ENCODE assay signal across 17 cellular contexts in genomic region chr22:24500251-24500820, GRCh38. TPM values are rescaled to one million over a fixed set of nuclear protein-coding genes. Genes with fewer than 3 reads are reported as not detected.
DNase-seq lines count a peak whose midpoint lies in the region; ATAC-seq, FAIRE-seq and TF ChIP-seq lines count a peak whose summit lies in the region.
"Had no signal": no experiment of that assay in that cellular context is flagged by ENCODE, and none has a peak within 500 bp of the region (broad histone marks: within the 10 kb centered on the region; RNA-seq: fewer than 3 reads in every experiment).

No MANE protein-coding gene starts in this region.

- TF ChIP-seq RAD21 in H1 (IDR thresholded peaks at IDR 0.05 in 1 of 2, conservative IDR thresholded peaks at IDR 0.05 in 1 of 2; ENCODE audit: low read depth in 2 of 2, low read length in 2 of 2), result no peak

- WGBS in H1 (ENCODE audit: extremely low coverage in 1 of 2, insufficient coverage in 1 of 2, insufficient read length in 1 of 2, insufficient replicate concordance in 2 of 2, low coverage in 1 of 2, low lambda C conversion rate in 2 of 2, missing lambda C conversion rate in 1 of 2), 2 experiments, result 85% methylated on average over 17 of the region's 17 CpGs; no CpG with 5 or more reads in 1 of the 2 experiments
- WGBS in mesenchymal stem cell, result 86% methylated on average over 17 of the region's 17 CpGs
- WGBS in aorta, 2 donors, result 91 to 93% methylated on average over 17 of the region's 17 CpGs

- peaks cover 6 to 15% (median 10%) of the 10 kb centered on the region in 4 experiments for H3K27me3 ChIP-seq in H1 (replicated peaks in 1 of 4; ENCODE audit: control insufficient read depth in 3 of 4, extremely low read depth in 1 of 4, insufficient read depth in 3 of 4, low read length in 3 of 4)
- peaks cover 11 to 23% of the 10 kb centered on the region in 2 experiments for H3K27me3 ChIP-seq in mesenchymal stem cell (ENCODE audit: control insufficient read depth in 1 of 2, insufficient read depth in 1 of 2, low read length in 2 of 2)
- H3K27me3 ChIP-seq in aorta (ENCODE audit: control insufficient read depth in 1 of 2, insufficient read depth in 2 of 2, low read length in 1 of 2), result no peaks in the 10 kb centered on the region

- no peak overlapping the region for H4K8ac ChIP-seq in H1 (ENCODE audit: extremely low read depth, insufficient read depth, low read length)
- H4K8ac ChIP-seq in mesenchymal stem cell (ENCODE audit: low read length), result no peak overlapping the region

- H3K14ac ChIP-seq in H1 (ENCODE audit: insufficient read length), result no peak overlapping the region
- no peak overlapping the region for H3K14ac ChIP-seq in mesenchymal stem cell (ENCODE audit: low read length in 2 of 2)

- H2BK15ac ChIP-seq in H1 (ENCODE audit: low read length) (no peak overlapping the region), mesenchymal stem cell (ENCODE audit: low read depth, poor library complexity, severe bottlenecking) (peak overlapping the region; percentile 37)

- no peak overlapping the region for H3K23ac ChIP-seq in H1 (ENCODE audit: insufficient read length)
- H3K23ac ChIP-seq in mesenchymal stem cell (ENCODE audit: low read length in 2 of 2), result no peak overlapping the region

- H3K36me3 ChIP-seq in H1 (ENCODE audit: control insufficient read depth in 2 of 4, insufficient read depth in 4 of 4, low read length in 3 of 4) (peaks cover 0 to under 1% (median 0%) of the 10 kb centered on the region in 4 experiments; a peak in 1 of 8 replicates), mesenchymal stem cell (ENCODE audit: control insufficient read depth in 1 of 2, insufficient read depth in 2 of 2, low read depth in 1 of 2, low read length in 2 of 2) (no peaks in the 10 kb centered on the region), aorta (ENCODE audit: control insufficient read depth in 1 of 2, insufficient read depth in 2 of 2, low read length in 1 of 2) (no peaks in the 10 kb centered on the region)

- H2AFZ ChIP-seq in H1 (ENCODE audit: low read length), result no peak overlapping the region
- no peak overlapping the region for H2AFZ ChIP-seq in mesenchymal stem cell (ENCODE audit: low read depth, low read length)

- H4K91ac ChIP-seq in H1 (replicated peaks; ENCODE audit: insufficient read length, low read length) (no peak overlapping the region), mesenchymal stem cell (ENCODE audit: low read length) (no peak overlapping the region)

- H3K18ac ChIP-seq in H1 (ENCODE audit: extremely low read depth, low read length) (no peak overlapping the region; the same call in 1 of the 2 replicates), mesenchymal stem cell (ENCODE audit: low read depth in 1 of 2, low read length in 2 of 2) (no peak overlapping the region)

- no peak for TF ChIP-seq CTCF in H1 (IDR thresholded peaks at IDR 0.05; ENCODE audit: control extremely low read depth in 1 of 3, insufficient read depth in 1 of 3, low read depth in 1 of 3, low read length in 3 of 3)

- H3K9me3 ChIP-seq in H1 (ENCODE audit: insufficient read depth in 2 of 2, low read depth in 1 of 2, low read length in 1 of 2) (peaks cover 0 to 5% of the 10 kb centered on the region in 2 experiments; a peak in 2 of 4 replicates), mesenchymal stem cell (ENCODE audit: control insufficient read depth, low read length) (no peaks in the 10 kb centered on the region), aorta (ENCODE audit: control insufficient read depth, low read length) (no peaks in the 10 kb centered on the region)

- intact Hi-C loops in aorta (cut with DNase I), result loop anchor here in 1 of 2 donors (5.0 kb wide), 1 partner anchor 78 kb away; no protein-coding TSS in a partner anchor

- H3K27ac ChIP-seq in H1 (ENCODE audit: low read depth, low read length) (no peak overlapping the region), mesenchymal stem cell (ENCODE audit: low read length, poor library complexity, severe bottlenecking) (no peak overlapping the region), aorta (ENCODE audit: low read depth in 1 of 2, low read length in 2 of 2) (no peak overlapping the region)
- H3K27ac ChIP-seq: dorsolateral prefrontal cortex had no signal

- H2BK5ac ChIP-seq in H1 (ENCODE audit: low read depth, low read length), result no peak overlapping the region
- no peak overlapping the region for H2BK5ac ChIP-seq in mesenchymal stem cell (ENCODE audit: low read depth, low read length, poor library complexity, severe bottlenecking)

- H3K4me2 ChIP-seq in H1 (ENCODE audit: insufficient read depth in 1 of 2, low read depth in 2 of 2, low read length in 2 of 2), result no peak overlapping the region
- no peak overlapping the region for H3K4me2 ChIP-seq in mesenchymal stem cell (ENCODE audit: low read length, poor library complexity, severe bottlenecking)
- H3K4me2 ChIP-seq: smooth muscle cell had no signal

- CTCF ChIA-PET in H1 (lab: Charles Lee; ENCODE audit: partially characterized antibody), result interaction anchor here (1.3 to 15.1 kb wide), 5 partner anchors 14 to 80 kb away, joined by 3 to 201 read pairs (median 8); partner anchors contain the start of gene ADORA2A

- H2AK5ac ChIP-seq in H1 (ENCODE audit: low read depth, low read length) (no peak overlapping the region), mesenchymal stem cell (ENCODE audit: low read length, severe bottlenecking) (no peak overlapping the region)

- FAIRE-seq in H1 (lab: Jason Lieb, UNC), result no peak

- H3K23me2 ChIP-seq in H1 (ENCODE audit: low read depth, low read length), result no peaks in the 10 kb centered on the region; the same call in 1 of the 2 replicates

- POLR2A ChIA-PET in H1 (lab: Charles Lee; ENCODE audit: partially characterized antibody), result interaction anchor here (0.6 kb wide), 1 partner anchor 10 kb away, joined by 3 read pairs; no protein-coding TSS in a partner anchor

- no peaks in the 10 kb centered on the region for H3K79me1 ChIP-seq in H1 (ENCODE audit: low read depth, low read length)
- no peaks in the 10 kb centered on the region for H3K79me1 ChIP-seq in mesenchymal stem cell (replicated peaks; ENCODE audit: low read length, poor library complexity, severe bottlenecking)

- no peak overlapping the region for H3K4ac ChIP-seq in H1 (replicated peaks; ENCODE audit: insufficient read length, low read depth, low read length)
- H3K4ac ChIP-seq in mesenchymal stem cell (ENCODE audit: low read depth in 1 of 2, low read length in 2 of 2), result peak overlapping the region in 1 of 2 experiments; percentile 13

- no peaks in the 10 kb centered on the region for H3K79me2 ChIP-seq in H1 (ENCODE audit: control insufficient read depth in 1 of 2, insufficient read depth in 2 of 2, low read length in 2 of 2)

- no peak overlapping the region for H2BK120ac ChIP-seq in H1 (replicated peaks; ENCODE audit: low read depth, low read length)
- no peak overlapping the region for H2BK120ac ChIP-seq in mesenchymal stem cell (ENCODE audit: low read depth, low read length)

- H4K5ac ChIP-seq in H1 (ENCODE audit: insufficient read length, low read depth, low read length), result no peak overlapping the region

- H2BK12ac ChIP-seq in H1 (ENCODE audit: low read depth, low read length) (no peak overlapping the region), mesenchymal stem cell (ENCODE audit: low read length in 2 of 2) (peak overlapping the region in 1 of 2 experiments; percentile 47)

- no peak overlapping the region; a peak in 1 of 7 replicates for H3K9ac ChIP-seq in H1 (replicated peaks in 1 of 4; ENCODE audit: extremely low read depth in 1 of 4, low read depth in 3 of 4, low read length in 3 of 4)
- no peak overlapping the region for H3K9ac ChIP-seq in mesenchymal stem cell (ENCODE audit: low read length)

- H3K4me1 ChIP-seq in H1 (replicated peaks in 1 of 4; ENCODE audit: control insufficient read depth in 3 of 4, insufficient read depth in 4 of 4, low read length in 3 of 4) (peaks cover 0 to 4% (median 2%) of the 10 kb centered on the region in 4 experiments; a peak in 2 of 7 replicates), mesenchymal stem cell (ENCODE audit: control insufficient read depth, insufficient read depth, low read depth, low read length) (peaks cover 8% of the 10 kb centered on the region), aorta (ENCODE audit: control insufficient read depth in 1 of 2, insufficient read depth in 2 of 2, low read length in 2 of 2) (no peaks in the 10 kb centered on the region)

- peak; percentile 66 for DNase-seq in COLO668 (lab: John Stamatoyannopoulos, UW; ENCODE audit: unreplicated experiment)
- peak; percentile 56 for DNase-seq in NCI-H146 (lab: John Stamatoyannopoulos, UW)
- no peak for DNase-seq in H1 (ENCODE audit: low read depth in 1 of 2, low spot score in 2 of 2)
- no peak for DNase-seq in mesenchymal stem cell
- no peak for DNase-seq in aorta
- DNase-seq: activated CD8-positive, alpha-beta T cell treated with anti-CD3 and anti-CD28 coated beads, Interleukin-2, amount 10 ng/mL, durations not matched to agents 7 days and 5 days; activated gamma-delta T cell treated with Interleukin-2 at 50 U/mL for 16 hours; DMS79; mesendoderm; occipital lobe; OCI-M1 had no signal

- no peaks in the 10 kb centered on the region for H4K20me1 ChIP-seq in H1 (replicated peaks in 1 of 2; ENCODE audit: control insufficient read depth in 1 of 2, insufficient read depth in 2 of 2, low read length in 2 of 2)

- TF ChIP-seq EP300 in H1 (IDR thresholded peaks at IDR 0.05; ENCODE audit: borderline replicate concordance in 1 of 2, low read depth in 2 of 2, low read length in 2 of 2), result no peak

- H3K56ac ChIP-seq in H1 (replicated peaks; ENCODE audit: insufficient read length, low read depth, low read length), result no peak overlapping the region

- H3K4me3 ChIP-seq in H1 (ENCODE audit: extremely low read depth in 1 of 4, insufficient read depth in 2 of 4, low read depth in 3 of 4, low read length in 4 of 4) (no peak overlapping the region), mesenchymal stem cell (ENCODE audit: insufficient read depth in 1 of 2, low read depth in 1 of 2, low read length in 2 of 2) (no peak overlapping the region), aorta (ENCODE audit: low read length in 2 of 2) (no peak overlapping the region)
- H3K4me3 ChIP-seq: dorsolateral prefrontal cortex, smooth muscle cell had no signal

- no peak for TF ChIP-seq POLR2A in H1 (IDR thresholded peaks at IDR 0.05; ENCODE audit: control extremely low read depth in 1 of 2, low read depth in 2 of 2, low read length in 2 of 2)

- ATAC-seq in GM19397 (IDR thresholded peaks at IDR 0.05; ENCODE audit: unreplicated experiment) (no peak), aorta (ENCODE audit: low FRiP score) (no peak), HG03432 (IDR thresholded peaks at IDR 0.05; ENCODE audit: unreplicated experiment) (no peak), HG03196 (IDR thresholded peaks at IDR 0.05; ENCODE audit: unreplicated experiment) (no peak)
- ATAC-seq: activated CD8-positive, alpha-beta T cell treated with anti-CD3 and anti-CD28 coated beads, Interleukin-2, amount 10 ng/mL, durations not matched to agents 7 days and 5 days had no signal

- no peak overlapping the region for H2BK20ac ChIP-seq in H1 (ENCODE audit: low read length)

RNA-seq across cellular contexts. Expression of gene UPB1, which starts 5.2 kb away (rescaled TPM):
- not detected in 2 replicates for total RNA-seq in H1 (2021; fragmentation: NEBNext Ultra II Directional; extraction: Animal tissue kit (Norgen Biotek cat#: 25700))
- polyA plus RNA-seq in H1 (2011; rRNA removed) (0.05 and 0.09 TPM in 2 replicates), aorta (under 1 TPM; 0.38 to 0.72 TPM)
- 0.26 TPM for polyA plus RNA-seq in H1 (2011; cell fraction: cytosol; rRNA removed)
- polyA plus RNA-seq in H1 (2011; cell fraction: nucleus; rRNA removed), result 0.36 TPM
- 0.06 to 0.17 TPM (median 0.12 TPM) in 4 replicates for polyA plus RNA-seq in H1 (2012, experiment 1 of 2)
- not detected for polyA plus RNA-seq in H1 (2012, experiment 2 of 2)
- polyA plus RNA-seq in H1 (2013, experiment 1 of 2), result 0.04 TPM
- polyA plus RNA-seq in H1 (2013, experiment 2 of 2), result 0.06 TPM
- 0.16 TPM in 1 of 2 replicates, not detected in the other for polyA minus RNA-seq in H1 (2011; rRNA and poly(A)+ RNA removed)
- polyA minus RNA-seq in H1 (2011; cell fraction: cytosol; rRNA and poly(A)+ RNA removed), result not detected
- 0.50 TPM for polyA minus RNA-seq in H1 (2011; cell fraction: nucleus; rRNA and poly(A)+ RNA removed)
- polyA plus RNA-seq in mesenchymal stem cell (2013, experiment 1 of 2), result 0.06 TPM
- polyA plus RNA-seq in mesenchymal stem cell (2013, experiment 2 of 2), result 0.04 TPM
- total RNA-seq in aorta, result 1 to 10 TPM; 1.2 to 1.6 TPM
- total RNA-seq: MCF 10A, occipital lobe, smooth muscle cell had no signal

RNA-seq across cellular contexts. Expression of gene GUCD1, which starts 54.6 kb away (rescaled TPM):
- 74.3 and 85.2 TPM in 2 replicates for total RNA-seq in H1 (2021; fragmentation: NEBNext Ultra II Directional; extraction: Animal tissue kit (Norgen Biotek cat#: 25700))
- polyA plus RNA-seq in H1 (2011; rRNA removed) (128 and 135 TPM in 2 replicates), aorta (10 to 100 TPM; 42.2 to 71.6 TPM)
- polyA plus RNA-seq in H1 (2011; cell fraction: cytosol; rRNA removed), result 100 TPM
- polyA plus RNA-seq in H1 (2011; cell fraction: nucleus; rRNA removed), result 98.6 TPM
- polyA plus RNA-seq in H1 (2012, experiment 1 of 2), result 70.9 to 98.5 TPM (median 87.2 TPM) in 4 replicates
- 95.0 TPM for polyA plus RNA-seq in H1 (2012, experiment 2 of 2)
- 47.8 TPM for polyA plus RNA-seq in H1 (2013, experiment 1 of 2)
- polyA plus RNA-seq in H1 (2013, experiment 2 of 2), result 47.2 TPM
- polyA minus RNA-seq in H1 (2011; rRNA and poly(A)+ RNA removed), result 129 and 150 TPM in 2 replicates
- 79.6 TPM for polyA minus RNA-seq in H1 (2011; cell fraction: cytosol; rRNA and poly(A)+ RNA removed)
- 67.6 TPM for polyA minus RNA-seq in H1 (2011; cell fraction: nucleus; rRNA and poly(A)+ RNA removed)
- 72.5 TPM for polyA plus RNA-seq in mesenchymal stem cell (2013, experiment 1 of 2)
- polyA plus RNA-seq in mesenchymal stem cell (2013, experiment 2 of 2), result 69.0 TPM
- total RNA-seq in aorta, result 10 to 100 TPM; 60.7 to 67.0 TPM

RNA-seq across cellular contexts. Expression of gene SNRPD3, which starts 55.5 kb away (rescaled TPM):
- total RNA-seq in H1 (2021; fragmentation: NEBNext Ultra II Directional; extraction: Animal tissue kit (Norgen Biotek cat#: 25700)), result 200 TPM in 2 replicates
- polyA plus RNA-seq in H1 (2011; rRNA removed) (258 and 455 TPM in 2 replicates), aorta (10 to 100 TPM; 75.2 to 91.4 TPM)
- polyA plus RNA-seq in H1 (2011; cell fraction: cytosol; rRNA removed), result 394 TPM
- 159 TPM for polyA plus RNA-seq in H1 (2011; cell fraction: nucleus; rRNA removed)
- 341 to 525 TPM (median 423 TPM) in 4 replicates for polyA plus RNA-seq in H1 (2012, experiment 1 of 2)
- polyA plus RNA-seq in H1 (2012, experiment 2 of 2), result 66.4 TPM
- 141 TPM for polyA plus RNA-seq in H1 (2013, experiment 1 of 2)
- polyA plus RNA-seq in H1 (2013, experiment 2 of 2), result 143 TPM
- 289 and 329 TPM in 2 replicates for polyA minus RNA-seq in H1 (2011; rRNA and poly(A)+ RNA removed)
- polyA minus RNA-seq in H1 (2011; cell fraction: cytosol; rRNA and poly(A)+ RNA removed), result 131 TPM
- 174 TPM for polyA minus RNA-seq in H1 (2011; cell fraction: nucleus; rRNA and poly(A)+ RNA removed)
- polyA plus RNA-seq in mesenchymal stem cell (2013, experiment 1 of 2), result 65.6 TPM
- 63.3 TPM for polyA plus RNA-seq in mesenchymal stem cell (2013, experiment 2 of 2)
- 10 to 100 TPM; 43.4 to 44.8 TPM for total RNA-seq in aorta

Comparison
In these comparisons a context has a peak if more than half of its experiments do, and no peak if none do; other contexts are left out.
1. DNase-seq: peak in COLO668 (single experiment) and NCI-H146 (single experiment); none in H1 (0 of 2), mesenchymal stem cell (single experiment) and aorta (0 of 2).